29 cellular contexts compared by ENCODE assay signal in the genomic region with DNA sequence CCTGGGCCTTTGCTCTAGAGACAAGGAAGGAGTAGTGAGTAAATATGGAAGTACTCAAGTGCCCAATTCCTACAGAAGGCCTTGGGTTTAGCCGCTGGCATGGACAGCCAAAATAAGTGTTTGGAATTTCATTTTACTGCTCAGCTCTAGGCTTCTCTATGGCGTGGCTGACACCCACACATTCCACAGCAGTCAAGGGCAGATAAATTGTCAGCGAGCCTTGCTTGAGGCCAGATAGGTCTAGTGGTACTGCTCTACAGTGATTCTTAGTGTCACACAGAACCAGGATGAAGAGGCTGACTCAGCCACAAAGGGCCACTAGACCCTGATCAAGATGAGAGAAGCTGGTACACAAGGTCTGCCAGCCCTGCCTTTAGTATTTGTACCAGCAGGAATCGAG.
DNase-seq lines count a peak whose midpoint lies in the region; ATAC-seq, FAIRE-seq and TF ChIP-seq lines count a peak whose summit lies in the region.
"Had no signal": no experiment of that assay in that cellular context is flagged by ENCODE, and none has a peak within 500 bp of the region (broad histone marks: within the 10 kb centered on the region; RNA-seq: fewer than 3 reads in every experiment).

No MANE protein-coding gene starts in this region.

- ATAC-seq in K562, result peak; percentile 49; the same call in 2 of the 3 replicates
- no peak for ATAC-seq in HG03571 (IDR thresholded peaks at IDR 0.05; ENCODE audit: unreplicated experiment)
- no peak for ATAC-seq in psoas muscle
- ATAC-seq: activated CD8-positive, alpha-beta T cell treated with anti-CD3 and anti-CD28 coated beads for 36 hours; esophagus mucosa; naive thymus-derived CD4-positive, alpha-beta T cell had no signal

- TF ChIP-seq CTCF in H9 (conservative IDR thresholded peaks at IDR 0.05), result no peak
- TF ChIP-seq CTCF in K562 (IDR thresholded peaks at IDR 0.05 in 2 of 3, conservative IDR thresholded peaks at IDR 0.05 in 1 of 3; ENCODE audit: insufficient read depth in 2 of 3, low read depth in 1 of 3, low read length in 3 of 3), result no peak
- no peak for TF ChIP-seq CTCF in psoas muscle (IDR thresholded peaks at IDR 0.05)

- H3K27ac ChIP-seq in H9 (ENCODE audit: insufficient read length, low read depth, low read length), result no peak overlapping the region
- H3K27ac ChIP-seq in K562 (ENCODE audit: extremely low read depth, low read depth, low read length), result no peak overlapping the region
- no peak overlapping the region for H3K27ac ChIP-seq in psoas muscle
- H3K27ac ChIP-seq: parathyroid adenoma, sigmoid colon, SJSA1 had no signal

- peaks cover 54 to 64% of the 10 kb centered on the region in 2 experiments for H3K4me1 Mint-ChIP-seq in H9

- H3K27ac Mint-ChIP-seq in H9, result peak overlapping the region in 1 of 3 experiments; percentile 94; a peak in 4 of 7 replicates
- H3K27ac Mint-ChIP-seq: activated CD8-positive, alpha-beta T cell treated with anti-CD3 and anti-CD28 coated beads for 36 hours; activated naive CD8-positive, alpha-beta T cell treated with anti-CD3 and anti-CD28 coated beads for 36 hours; memory B cell; naive thymus-derived CD4-positive, alpha-beta T cell; stimulated activated naive CD8-positive, alpha-beta T cell treated with anti-CD3 and anti-CD28 coated beads, Interleukin-15, Interleukin-2, amounts not matched to agents 100 ng/mL and 50 ng/mL, for 24 hours had no signal

- no peak overlapping the region for H3K4me3 Mint-ChIP-seq in H9
- H3K4me3 Mint-ChIP-seq: activated CD8-positive, alpha-beta T cell treated with anti-CD3 and anti-CD28 coated beads for 36 hours; activated naive CD8-positive, alpha-beta T cell treated with anti-CD3 and anti-CD28 coated beads for 36 hours; memory B cell; naive thymus-derived CD4-positive, alpha-beta T cell; stimulated activated naive CD8-positive, alpha-beta T cell treated with anti-CD3 and anti-CD28 coated beads, Interleukin-15, Interleukin-2, amounts not matched to agents 100 ng/mL and 50 ng/mL, for 24 hours had no signal

- no peak overlapping the region for H3K4ac ChIP-seq in H9 (ENCODE audit: low read depth, low read length)

- CTCF ChIA-PET in K562 (lab: Yijun Ruan, JAX; ENCODE audit: low intra/inter-chr PET ratio), result no interaction called here

- no peak overlapping the region for H3K14ac ChIP-seq in H9 (ENCODE audit: insufficient read depth, low read length)

- H3K9ac ChIP-seq in H9 (ENCODE audit: extremely low read depth, insufficient read length, low read length), result peak overlapping the region; percentile 11
- no peak overlapping the region for H3K9ac ChIP-seq in K562 (ENCODE audit: insufficient read depth in 1 of 2, low read depth in 2 of 2, low read length in 2 of 2)
- H3K9ac ChIP-seq: parathyroid adenoma had no signal

- H2AK5ac ChIP-seq in H9 (ENCODE audit: insufficient read length, low read length), result no peak overlapping the region

- H2AFZ ChIP-seq in H9 (ENCODE audit: low read length) (no peak overlapping the region), K562 (ENCODE audit: low read depth, low read length) (no peak overlapping the region), neuron (ENCODE audit: low read depth, low read length) (peak overlapping the region; percentile 3)
- H2AFZ ChIP-seq: parathyroid adenoma had no signal

- DNase-seq in H9 (no peak), K562 (ENCODE audit: extremely low read depth in 1 of 4, low spot score in 3 of 4) (peak in 1 of 4 experiments; percentile 24), islet precursor cell (peak; percentile 70), NCI-H1105 treated with DMSO at 0.1 percent for 48 hours (lab: John Stamatoyannopoulos, UW) (no peak), NCI-H524 treated with DMSO at 0.1 percent for 48 hours (lab: John Stamatoyannopoulos, UW) (no peak), psoas muscle (no peak)
- DNase-seq: activated CD4-positive, alpha-beta T cell treated with anti-CD3 and anti-CD28 coated beads for 1 hour; activated CD8-positive, alpha-beta T cell treated with anti-CD3 and anti-CD28 coated beads for 36 hours; activated naive CD8-positive, alpha-beta T cell treated with anti-CD3 and anti-CD28 coated beads for 36 hours; effector CD8-positive, alpha-beta T cell; HCEC 1CT; hippocampal formation; naive thymus-derived CD4-positive, alpha-beta T cell; NCI-H1417; NCI-H510A; NK-92 treated with Interleukin-12 subunit alpha and Interleukin-12 subunit beta, amount 100 ng/mL, for 24 hours; sigmoid colon; stimulated activated CD4-positive, alpha-beta T cell treated with anti-CD3 and anti-CD28 coated beads, Interleukin-15, amount 100 ng/mL, for 24 hours had no signal

- H4K8ac ChIP-seq in H9 (replicated peaks; ENCODE audit: insufficient read length, low read depth, low read length), result no peak overlapping the region

- no peak for TF ChIP-seq RAD21 in K562 (CRISPR knock-in tag; conservative IDR thresholded peaks at IDR 0.05 in 1 of 2, IDR thresholded peaks at IDR 0.05 in 1 of 2)

- H2BK20ac ChIP-seq in H9 (ENCODE audit: low read depth, low read length, poor library complexity, severe bottlenecking), result peak overlapping the region; percentile 34

- no peaks in the 10 kb centered on the region for H3K79me1 ChIP-seq in H9 (ENCODE audit: insufficient read depth, low read depth, low read length, poor library complexity, severe bottlenecking)

- no peak for TF ChIP-seq POLR2A in K562 (conservative IDR thresholded peaks at IDR 0.05)

- no peaks in the 10 kb centered on the region; a peak in 1 of 5 replicates for H3K9me3 Mint-ChIP-seq in H9
- H3K9me3 Mint-ChIP-seq: activated CD8-positive, alpha-beta T cell treated with anti-CD3 and anti-CD28 coated beads for 36 hours; activated naive CD8-positive, alpha-beta T cell treated with anti-CD3 and anti-CD28 coated beads for 36 hours; memory B cell; stimulated activated naive CD8-positive, alpha-beta T cell treated with anti-CD3 and anti-CD28 coated beads, Interleukin-15, Interleukin-2, amounts not matched to agents 100 ng/mL and 50 ng/mL, for 24 hours had no signal

- H3K27me3 Mint-ChIP-seq in H9 (ENCODE audit: low read depth), result no peaks in the 10 kb centered on the region

- H3K79me2 ChIP-seq in H9 (ENCODE audit: insufficient read depth, low read length) (no peaks in the 10 kb centered on the region), K562 (ENCODE audit: control insufficient read depth, insufficient read depth, low read length) (no peaks in the 10 kb centered on the region)
- H3K79me2 ChIP-seq: parathyroid adenoma had no signal

- no peak overlapping the region for H3K56ac ChIP-seq in H9 (ENCODE audit: insufficient read length, low read depth, low read length)

- TF ChIP-seq EP300 in K562 (IDR thresholded peaks at IDR 0.05; ENCODE audit: low read length), result no peak

- no peaks in the 10 kb centered on the region for H3K9me1 ChIP-seq in K562 (ENCODE audit: control insufficient read depth, insufficient read depth, low read length)

- H2BK5ac ChIP-seq in H9 (ENCODE audit: insufficient read length, low read length), result peak overlapping the region; percentile 59

- H3K9me3 ChIP-seq in H9 (ENCODE audit: control insufficient read depth, low read depth, low read length) (no peaks in the 10 kb centered on the region), K562 (replicated peaks; ENCODE audit: control insufficient read depth, insufficient read depth, low read depth, low read length) (no peaks in the 10 kb centered on the region), neuron (ENCODE audit: low read length) (no peaks in the 10 kb centered on the region), psoas muscle (no peaks in the 10 kb centered on the region)
- H3K9me3 ChIP-seq: sigmoid colon, SJSA1 had no signal

- H3K4me1 ChIP-seq in H9 (ENCODE audit: insufficient read depth, low read length) (peaks cover 20% of the 10 kb centered on the region; the same call in 1 of the 2 replicates), K562 (replicated peaks in 1 of 2; ENCODE audit: control insufficient read depth in 2 of 2, insufficient read depth in 2 of 2, low read length in 2 of 2) (no peaks in the 10 kb centered on the region; a peak in 1 of 5 replicates), neuron (ENCODE audit: insufficient read depth, low read length) (peaks cover 14% of the 10 kb centered on the region), psoas muscle (no peaks in the 10 kb centered on the region)
- H3K4me1 ChIP-seq: parathyroid adenoma had no signal

- H3K18ac ChIP-seq in H9 (ENCODE audit: insufficient read length, low read depth, low read length), result no peak overlapping the region

- no peak overlapping the region for H3K23ac ChIP-seq in H9 (ENCODE audit: insufficient read length, low read depth, low read length)

- no peaks in the 10 kb centered on the region for H4K20me1 ChIP-seq in H9 (ENCODE audit: control insufficient read depth, insufficient read depth, insufficient read length)
- no peaks in the 10 kb centered on the region for H4K20me1 ChIP-seq in K562 (replicated peaks; ENCODE audit: control insufficient read depth, insufficient read depth, low read length)

- H3K4me2 ChIP-seq in H9 (ENCODE audit: insufficient read depth, insufficient read length, low read length) (no peak overlapping the region), K562 (ENCODE audit: insufficient read depth, low read length) (no peak overlapping the region)

- no peak overlapping the region for H2BK120ac ChIP-seq in H9 (ENCODE audit: low read depth, low read length, poor library complexity, severe bottlenecking)

- H3K4me3 ChIP-seq in K562 (no peak overlapping the region), neuron (ENCODE audit: low read length) (no peak overlapping the region), psoas muscle (no peak overlapping the region)
- H3K4me3 ChIP-seq: sigmoid colon, SJSA1 had no signal

- no peak overlapping the region for H2BK15ac ChIP-seq in H9 (ENCODE audit: low read depth, low read length)

- no peaks in the 10 kb centered on the region for H3K23me2 ChIP-seq in H9 (ENCODE audit: insufficient read length, low read depth, low read length, poor library complexity, severe bottlenecking)

- H3K27me3 ChIP-seq in H9 (ENCODE audit: insufficient read depth, low read length) (no peaks in the 10 kb centered on the region), K562 (ENCODE audit: control insufficient read depth in 2 of 2, insufficient read depth in 2 of 2, low read length in 2 of 2) (no peaks in the 10 kb centered on the region), neuron (ENCODE audit: insufficient read depth, low read length) (no peaks in the 10 kb centered on the region), psoas muscle (ENCODE audit: insufficient read depth in 3 of 3, low read length in 2 of 3) (no peaks in the 10 kb centered on the region)
- H3K27me3 ChIP-seq: sigmoid colon, SJSA1 had no signal

- POLR2A ChIA-PET in K562 (lab: Yijun Ruan, JAX), result interaction anchor here (0.8 kb wide), 1 partner anchor 9 kb away, joined by 4 read pairs; no protein-coding TSS in a partner anchor

- no peak overlapping the region for H3T11ph ChIP-seq in H9 (ENCODE audit: low read length)

- H4K5ac ChIP-seq in H9 (ENCODE audit: insufficient read length, low read depth, low read length), result no peak overlapping the region

- H4K91ac ChIP-seq in H9 (ENCODE audit: insufficient read length, low read depth, low read length), result peak overlapping the region; percentile 60

- H2BK12ac ChIP-seq in H9 (ENCODE audit: insufficient read length, low read depth, low read length), result peak overlapping the region; percentile 8

- no TSS peak for BruUV-seq in K562 (replicated peaks; lab: Mats Ljungman, UMichigan)

- no CpG with 5 or more reads among the region's 4 CpGs for WGBS in H9 (ENCODE audit: extremely low coverage, insufficient read length, low lambda C conversion rate)
- WGBS in K562 (ENCODE audit: insufficient coverage, low coverage, missing lambda C conversion rate), result 7% methylated on average over 4 of the region's 4 CpGs
- WGBS in psoas muscle, 3 donors, result 58 to 78% (median 66%) methylated on average over 4 of the region's 4 CpGs

- FAIRE-seq in K562 (lab: Jason Lieb, UNC), result no peak
- FAIRE-seq: D721Med, frontal cortex, islet of Langerhans, TTC549 had no signal

- in situ Hi-C loops in K562 (cut with MboI), result loop anchor here (25.0 kb wide), 2 partner anchors 712 to 988 kb away; no protein-coding TSS in a partner anchor

- no peaks in the 10 kb centered on the region for H3K36me3 Mint-ChIP-seq in H9 (ENCODE audit: insufficient read depth in 1 of 3, low read depth in 3 of 3)
- H3K36me3 Mint-ChIP-seq: activated naive CD8-positive, alpha-beta T cell treated with anti-CD3 and anti-CD28 coated beads for 36 hours; memory B cell; naive thymus-derived CD4-positive, alpha-beta T cell had no signal

- intact Hi-C loops in K562 (cut with micrococcal nuclease) (no loop called here), psoas muscle (cut with DNase I) (loop anchor here in 1 of 2 donors (5.0 kb wide), 1 partner anchor 1073 kb away; no protein-coding TSS in a partner anchor)

- H3K36me3 ChIP-seq in K562 (ENCODE audit: control insufficient read depth, insufficient read depth, low read length) (no peaks in the 10 kb centered on the region), neuron (ENCODE audit: insufficient read depth, low read length) (no peaks in the 10 kb centered on the region), psoas muscle (ENCODE audit: insufficient read depth in 1 of 2, low read depth in 1 of 2) (no peaks in the 10 kb centered on the region)
- H3K36me3 ChIP-seq: sigmoid colon, SJSA1 had no signal
